Comparison of ENCODE assay signal across 24 cellular contexts in genomic region chr15:39931615-39932014, GRCh38. TPM values are rescaled to one million over a fixed set of nuclear protein-coding genes. Genes with fewer than 3 reads are reported as not detected.
A peak's percentile ranks its signal among the peaks of the same experiment; 100 is the strongest.
DNase-seq lines count a peak whose midpoint lies in the region; ATAC-seq and TF ChIP-seq lines count a peak whose summit lies in the region.
"Had no signal": no experiment of that assay in that cellular context is flagged by ENCODE, and none has a peak within 500 bp of the region (broad histone marks: within the 10 kb centered on the region; RNA-seq: fewer than 3 reads in every experiment).

No MANE protein-coding gene starts in this region.

- no peak overlapping the region for H3K27ac ChIP-seq in HL-60 (replicated peaks)
- no peak overlapping the region for H3K27ac ChIP-seq in neural cell (ENCODE audit: low read length)
- H3K27ac ChIP-seq: tibial artery, WERI-Rb-1 had no signal

- H3K4me3 ChIP-seq in HL-60 (replicated peaks; ENCODE audit: insufficient read depth, low read length) (no peak overlapping the region), neural cell (ENCODE audit: low read length) (no peak overlapping the region)
- H3K4me3 ChIP-seq: tibial artery had no signal

- no peaks in the 10 kb centered on the region for H3K9me3 ChIP-seq in neural cell (ENCODE audit: low read length)
- H3K9me3 ChIP-seq: tibial artery had no signal

- H3K9me2 ChIP-seq in neural cell (ENCODE audit: insufficient read depth, low read length): no peaks in the 10 kb centered on the region

- no peak for TF ChIP-seq EP300 in neural cell (conservative IDR thresholded peaks at IDR 0.05; ENCODE audit: poor library complexity, severe bottlenecking)

- TF ChIP-seq RAD21 in neural cell (conservative IDR thresholded peaks at IDR 0.05): peak; percentile 35

- H3K27ac Mint-ChIP-seq in chondrocyte (ENCODE audit: unreplicated experiment): no peak overlapping the region
- H3K27ac Mint-ChIP-seq: natural killer cell had no signal

- no peaks in the 10 kb centered on the region for H4K20me1 ChIP-seq in neural cell (ENCODE audit: insufficient read depth)

- DNase-seq in EH (ENCODE audit: low read depth) (peak; percentile 40), HL-60 (ENCODE audit: low read depth in 1 of 2, low spot score in 1 of 2) (no peak), chondrocyte (ENCODE audit: low spot score) (no peak), NCI-H446 treated with DMSO at 0.1 percent for 48 hours (lab: John Stamatoyannopoulos, UW) (no peak)
- no peak for DNase-seq in activated T-cell treated with anti-CD3 and anti-CD28 coated beads, Interleukin-2, amount 50 U/mL, for 48 hours
- DNase-seq: activated CD4-positive, alpha-beta T cell treated with anti-CD3 and anti-CD28 coated beads, Interleukin-2, amount 50 U/mL, for 48 hours; activated naive CD4-positive, alpha-beta T cell; activated T-cell treated with anti-CD3 and anti-CD28 coated beads for 4 hours; amygdala; Calu3; effector memory CD4-positive, alpha-beta T cell; KG1; mesendoderm; natural killer cell; NCI-H1092; NCI-H2081; stimulated activated CD4-positive, alpha-beta T cell treated with anti-CD3 and anti-CD28 coated beads, Interleukin-2, amount 100 ng/mL, for 24 hours; stimulated activated naive CD4-positive, alpha-beta T cell treated with Interleukin-2 at 50 U/mL for 16 hours; T-helper 2 cell; tibial artery; WERI-Rb-1 had no signal

- no peaks in the 10 kb centered on the region for H3K27me3 ChIP-seq in HL-60 (ENCODE audit: insufficient read depth, poor library complexity, severe bottlenecking)
- no peaks in the 10 kb centered on the region for H3K27me3 ChIP-seq in neural cell (ENCODE audit: insufficient read depth, low read depth, low read length)
- H3K27me3 ChIP-seq: tibial artery had no signal

- H3K4me3 Mint-ChIP-seq in chondrocyte (ENCODE audit: unreplicated experiment): no peak overlapping the region

- H3K4me2 ChIP-seq in neural cell (ENCODE audit: low read length): no peak overlapping the region

- no peaks in the 10 kb centered on the region for H3F3A ChIP-seq in neural cell (ENCODE audit: insufficient read depth, low read length, poor library complexity, severe bottlenecking)

- no peak for ATAC-seq in HG02938 (IDR thresholded peaks at IDR 0.05; ENCODE audit: unreplicated experiment)
- ATAC-seq: natural killer cell had no signal

- no peaks in the 10 kb centered on the region for H3K36me3 ChIP-seq in neural cell (ENCODE audit: insufficient read depth, low read length)
- H3K36me3 ChIP-seq: tibial artery, WERI-Rb-1 had no signal

- H3K4me1 Mint-ChIP-seq in chondrocyte (ENCODE audit: low read depth): peaks cover 31% of the 10 kb centered on the region

- H3K9ac ChIP-seq in neural cell (ENCODE audit: low read length): no peak overlapping the region

- H2AFZ ChIP-seq in neural cell (ENCODE audit: low read depth, low read length): no peak overlapping the region

- H3K36me3 Mint-ChIP-seq in chondrocyte (ENCODE audit: low read depth): peaks cover 1% of the 10 kb centered on the region
- H3K36me3 Mint-ChIP-seq: natural killer cell had no signal

- no peaks in the 10 kb centered on the region for H3K79me2 ChIP-seq in neural cell (replicated peaks; ENCODE audit: insufficient read depth, low read length)

- H3K9me3 Mint-ChIP-seq in chondrocyte (ENCODE audit: low read depth): peaks cover 9% of the 10 kb centered on the region
- H3K9me3 Mint-ChIP-seq: central memory CD8-positive, alpha-beta T cell; natural killer cell had no signal

- peak; percentile 4 for TF ChIP-seq CTCF in HL-60 (IDR thresholded peaks at IDR 0.05; ENCODE audit: insufficient read depth, low read length)
- TF ChIP-seq CTCF in chondrocyte (IDR thresholded peaks at IDR 0.05): peak; percentile 66
- TF ChIP-seq CTCF in neural cell (IDR thresholded peaks at IDR 0.05; ENCODE audit: poor library complexity, severe bottlenecking): no peak

- H3K27me3 Mint-ChIP-seq in chondrocyte (ENCODE audit: low read depth): no peaks in the 10 kb centered on the region

TF ChIP-seq in neural cell, 6 proteins besides CTCF, POLR2A, EP300 and RAD21:
- TF ChIP-seq TAF1 (IDR thresholded peaks at IDR 0.05; ENCODE audit: low read depth): no peak
- no peak for TF ChIP-seq MXI1 (conservative IDR thresholded peaks at IDR 0.05; ENCODE audit: poor library complexity, severe bottlenecking)
- no peak for TF ChIP-seq SMC3 (conservative IDR thresholded peaks at IDR 0.05; ENCODE audit: poor library complexity)
- TF ChIP-seq, protein P1, sequence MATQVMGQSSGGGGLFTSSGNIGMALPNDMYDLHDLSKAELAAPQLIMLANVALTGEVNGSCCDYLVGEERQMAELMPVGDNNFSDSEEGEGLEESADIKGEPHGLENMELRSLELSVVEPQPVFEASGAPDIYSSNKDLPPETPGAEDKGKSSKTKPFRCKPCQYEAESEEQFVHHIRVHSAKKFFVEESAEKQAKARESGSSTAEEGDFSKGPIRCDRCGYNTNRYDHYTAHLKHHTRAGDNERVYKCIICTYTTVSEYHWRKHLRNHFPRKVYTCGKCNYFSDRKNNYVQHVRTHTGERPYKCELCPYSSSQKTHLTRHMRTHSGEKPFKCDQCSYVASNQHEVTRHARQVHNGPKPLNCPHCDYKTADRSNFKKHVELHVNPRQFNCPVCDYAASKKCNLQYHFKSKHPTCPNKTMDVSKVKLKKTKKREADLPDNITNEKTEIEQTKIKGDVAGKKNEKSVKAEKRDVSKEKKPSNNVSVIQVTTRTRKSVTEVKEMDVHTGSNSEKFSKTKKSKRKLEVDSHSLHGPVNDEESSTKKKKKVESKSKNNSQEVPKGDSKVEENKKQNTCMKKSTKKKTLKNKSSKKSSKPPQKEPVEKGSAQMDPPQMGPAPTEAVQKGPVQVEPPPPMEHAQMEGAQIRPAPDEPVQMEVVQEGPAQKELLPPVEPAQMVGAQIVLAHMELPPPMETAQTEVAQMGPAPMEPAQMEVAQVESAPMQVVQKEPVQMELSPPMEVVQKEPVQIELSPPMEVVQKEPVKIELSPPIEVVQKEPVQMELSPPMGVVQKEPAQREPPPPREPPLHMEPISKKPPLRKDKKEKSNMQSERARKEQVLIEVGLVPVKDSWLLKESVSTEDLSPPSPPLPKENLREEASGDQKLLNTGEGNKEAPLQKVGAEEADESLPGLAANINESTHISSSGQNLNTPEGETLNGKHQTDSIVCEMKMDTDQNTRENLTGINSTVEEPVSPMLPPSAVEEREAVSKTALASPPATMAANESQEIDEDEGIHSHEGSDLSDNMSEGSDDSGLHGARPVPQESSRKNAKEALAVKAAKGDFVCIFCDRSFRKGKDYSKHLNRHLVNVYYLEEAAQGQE (IDR thresholded peaks at IDR 0.05; ENCODE audit: borderline replicate concordance): no peak
- no peak for TF ChIP-seq EZH2 (IDR thresholded peaks at IDR 0.05; ENCODE audit: borderline replicate concordance, insufficient read depth, low read length, poor library complexity, severe bottlenecking)
- no peak for TF ChIP-seq POLR2AphosphoS5 (IDR thresholded peaks at IDR 0.05)
TF ChIP-seq in neural cell: peak in this region for 0.

RNA-seq across cellular contexts. Expression of gene EIF2AK4, which starts 2.3 kb away (rescaled TPM):
- 43.8 to 56.3 TPM (median 44.4 TPM) in 3 replicates for total RNA-seq in chondrocyte
- 9.9 and 28.0 TPM in 2 replicates for polyA plus RNA-seq in neural cell
- polyA minus RNA-seq in neural cell: 20.5 and 23.0 TPM in 2 replicates

RNA-seq across cellular contexts. Expression of gene GPR176, which starts 11.5 kb away (rescaled TPM):
- total RNA-seq in chondrocyte: 31.1 to 33.0 TPM (median 31.2 TPM) in 3 replicates
- polyA plus RNA-seq in neural cell: 8.3 and 9.8 TPM in 2 replicates
- 16.4 and 17.3 TPM in 2 replicates for polyA minus RNA-seq in neural cell
